17 cellular contexts compared by ENCODE assay signal in the genomic region with DNA sequence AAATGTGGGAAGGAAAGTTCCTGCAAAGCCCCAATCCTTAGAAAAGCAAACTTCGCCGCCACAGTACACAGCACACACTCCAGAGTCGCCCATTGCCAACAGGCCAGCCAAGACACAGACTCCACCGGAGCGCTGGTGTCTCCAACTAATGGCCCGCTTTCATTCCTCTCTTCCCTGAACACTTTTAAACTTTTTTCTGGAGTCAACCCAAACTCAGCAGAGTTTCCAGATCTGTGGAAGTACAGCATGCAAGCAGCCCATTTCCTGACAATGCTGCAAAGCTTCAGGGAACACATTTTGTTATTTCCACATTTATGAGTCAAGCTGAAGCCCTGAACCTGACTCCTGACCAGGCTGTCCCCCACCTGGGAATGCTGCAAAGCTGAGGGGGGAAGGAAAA.
"Had no signal": no experiment of that assay in that cellular context is flagged by ENCODE, and none has a peak within 500 bp of the region (broad histone marks: within the 10 kb centered on the region; RNA-seq: fewer than 3 reads in every experiment).

No MANE protein-coding gene starts in this region.

- H3K4me3 ChIP-seq: breast epithelium, dorsolateral prefrontal cortex, lower lobe of right lung, SJSA1, upper lobe of right lung had no signal

- H3K9me3 ChIP-seq: breast epithelium, lower lobe of right lung, SJSA1, upper lobe of right lung had no signal

- DNase-seq: activated CD4-positive, alpha-beta T cell treated with anti-CD3 and anti-CD28 coated beads, Interleukin-2, amount 10 ng/mL, durations not matched to agents 24 days and 14 days; activated CD8-positive, alpha-beta memory T cell treated with anti-CD3 and anti-CD28 coated beads, Interleukin-2, amount 50 U/mL, for 48 hours; activated gamma-delta T cell; activated T-cell treated with anti-CD3 and anti-CD28 coated beads, Interleukin-2, amount 50 U/mL, for 72 hours; dorsolateral prefrontal cortex; glutamatergic neuron; immature natural killer cell; lower lobe of right lung; naive B cell; stimulated activated CD4-positive, alpha-beta T cell treated with anti-CD3 and anti-CD28 coated beads, Interleukin-15, amount 100 ng/mL, for 24 hours; stimulated activated CD4-positive, alpha-beta T cell treated with anti-CD3 and anti-CD28 coated beads, Interleukin-4, amount 100 ng/mL, for 24 hours; stimulated activated naive CD4-positive, alpha-beta T cell; T-helper 2 cell; upper lobe of right lung had no signal

- H3K9ac ChIP-seq: parathyroid adenoma had no signal

- H3K4me1 ChIP-seq: breast epithelium, lower lobe of right lung, parathyroid adenoma, SJSA1, upper lobe of right lung had no signal

- H3K36me3 ChIP-seq: breast epithelium, lower lobe of right lung, SJSA1, upper lobe of right lung had no signal

- H3K27ac ChIP-seq: breast epithelium, dorsolateral prefrontal cortex, lower lobe of right lung, parathyroid adenoma, SJSA1, upper lobe of right lung had no signal

- H3K27me3 ChIP-seq: breast epithelium, dorsolateral prefrontal cortex, SJSA1, upper lobe of right lung had no signal
